Comparison of ENCODE assay signal across 1 cellular context in genomic region chr12:26278666-26279065, GRCh38.
TF ChIP-seq lines count a peak whose summit lies in the region.

No MANE protein-coding gene starts in this region.

TF ChIP-seq in GM23338, 12 proteins besides CTCF, POLR2A, EP300 and RAD21 (continued from another document):
- TF ChIP-seq, protein P1, sequence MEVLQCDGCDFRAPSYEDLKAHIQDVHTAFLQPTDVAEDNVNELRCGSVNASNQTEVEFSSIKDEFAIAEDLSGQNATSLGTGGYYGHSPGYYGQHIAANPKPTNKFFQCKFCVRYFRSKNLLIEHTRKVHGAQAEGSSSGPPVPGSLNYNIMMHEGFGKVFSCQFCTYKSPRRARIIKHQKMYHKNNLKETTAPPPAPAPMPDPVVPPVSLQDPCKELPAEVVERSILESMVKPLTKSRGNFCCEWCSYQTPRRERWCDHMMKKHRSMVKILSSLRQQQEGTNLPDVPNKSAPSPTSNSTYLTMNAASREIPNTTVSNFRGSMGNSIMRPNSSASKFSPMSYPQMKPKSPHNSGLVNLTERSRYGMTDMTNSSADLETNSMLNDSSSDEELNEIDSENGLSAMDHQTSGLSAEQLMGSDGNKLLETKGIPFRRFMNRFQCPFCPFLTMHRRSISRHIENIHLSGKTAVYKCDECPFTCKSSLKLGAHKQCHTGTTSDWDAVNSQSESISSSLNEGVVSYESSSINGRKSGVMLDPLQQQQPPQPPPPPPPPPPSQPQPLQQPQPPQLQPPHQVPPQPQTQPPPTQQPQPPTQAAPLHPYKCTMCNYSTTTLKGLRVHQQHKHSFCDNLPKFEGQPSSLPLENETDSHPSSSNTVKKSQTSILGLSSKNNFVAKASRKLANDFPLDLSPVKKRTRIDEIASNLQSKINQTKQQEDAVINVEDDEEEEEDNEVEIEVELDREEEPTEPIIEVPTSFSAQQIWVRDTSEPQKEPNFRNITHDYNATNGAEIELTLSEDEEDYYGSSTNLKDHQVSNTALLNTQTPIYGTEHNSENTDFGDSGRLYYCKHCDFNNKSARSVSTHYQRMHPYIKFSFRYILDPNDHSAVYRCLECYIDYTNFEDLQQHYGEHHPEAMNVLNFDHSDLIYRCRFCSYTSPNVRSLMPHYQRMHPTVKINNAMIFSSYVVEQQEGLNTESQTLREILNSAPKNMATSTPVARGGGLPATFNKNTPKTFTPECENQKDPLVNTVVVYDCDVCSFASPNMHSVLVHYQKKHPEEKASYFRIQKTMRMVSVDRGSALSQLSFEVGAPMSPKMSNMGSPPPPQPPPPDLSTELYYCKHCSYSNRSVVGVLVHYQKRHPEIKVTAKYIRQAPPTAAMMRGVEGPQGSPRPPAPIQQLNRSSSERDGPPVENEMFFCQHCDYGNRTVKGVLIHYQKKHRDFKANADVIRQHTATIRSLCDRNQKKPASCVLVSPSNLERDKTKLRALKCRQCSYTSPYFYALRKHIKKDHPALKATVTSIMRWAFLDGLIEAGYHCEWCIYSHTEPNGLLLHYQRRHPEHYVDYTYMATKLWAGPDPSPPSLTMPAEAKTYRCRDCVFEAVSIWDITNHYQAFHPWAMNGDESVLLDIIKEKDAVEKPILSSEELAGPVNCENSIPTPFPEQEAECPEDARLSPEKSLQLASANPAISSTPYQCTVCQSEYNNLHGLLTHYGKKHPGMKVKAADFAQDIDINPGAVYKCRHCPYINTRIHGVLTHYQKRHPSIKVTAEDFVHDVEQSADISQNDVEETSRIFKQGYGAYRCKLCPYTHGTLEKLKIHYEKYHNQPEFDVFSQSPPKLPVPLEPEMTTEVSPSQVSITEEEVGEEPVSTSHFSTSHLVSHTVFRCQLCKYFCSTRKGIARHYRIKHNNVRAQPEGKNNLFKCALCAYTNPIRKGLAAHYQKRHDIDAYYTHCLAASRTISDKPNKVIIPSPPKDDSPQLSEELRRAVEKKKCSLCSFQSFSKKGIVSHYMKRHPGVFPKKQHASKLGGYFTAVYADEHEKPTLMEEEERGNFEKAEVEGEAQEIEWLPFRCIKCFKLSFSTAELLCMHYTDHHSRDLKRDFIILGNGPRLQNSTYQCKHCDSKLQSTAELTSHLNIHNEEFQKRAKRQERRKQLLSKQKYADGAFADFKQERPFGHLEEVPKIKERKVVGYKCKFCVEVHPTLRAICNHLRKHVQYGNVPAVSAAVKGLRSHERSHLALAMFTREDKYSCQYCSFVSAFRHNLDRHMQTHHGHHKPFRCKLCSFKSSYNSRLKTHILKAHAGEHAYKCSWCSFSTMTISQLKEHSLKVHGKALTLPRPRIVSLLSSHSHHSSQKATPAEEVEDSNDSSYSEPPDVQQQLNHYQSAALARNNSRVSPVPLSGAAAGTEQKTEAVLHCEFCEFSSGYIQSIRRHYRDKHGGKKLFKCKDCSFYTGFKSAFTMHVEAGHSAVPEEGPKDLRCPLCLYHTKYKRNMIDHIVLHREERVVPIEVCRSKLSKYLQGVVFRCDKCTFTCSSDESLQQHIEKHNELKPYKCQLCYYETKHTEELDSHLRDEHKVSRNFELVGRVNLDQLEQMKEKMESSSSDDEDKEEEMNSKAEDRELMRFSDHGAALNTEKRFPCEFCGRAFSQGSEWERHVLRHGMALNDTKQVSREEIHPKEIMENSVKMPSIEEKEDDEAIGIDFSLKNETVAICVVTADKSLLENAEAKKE (CRISPR knock-in tag; IDR thresholded peaks at IDR 0.05), result no peak
- TF ChIP-seq POLR2AphosphoS5 (IDR thresholded peaks at IDR 0.05; ENCODE audit: low read depth) (no peak), JUNB (IDR thresholded peaks at IDR 0.05; ENCODE audit: unreplicated experiment) (no peak), CREB1 (CRISPR knock-in tag; IDR thresholded peaks at IDR 0.05; ENCODE audit: low read depth) (no peak), EZH2 (IDR thresholded peaks at IDR 0.05; ENCODE audit: low read depth, unreplicated experiment) (no peak), ZNF331 (CRISPR knock-in tag; IDR thresholded peaks at IDR 0.05; ENCODE audit: low read depth) (no peak)
